Comparison of ENCODE assay signal across 8 cellular contexts in the genomic region with DNA sequence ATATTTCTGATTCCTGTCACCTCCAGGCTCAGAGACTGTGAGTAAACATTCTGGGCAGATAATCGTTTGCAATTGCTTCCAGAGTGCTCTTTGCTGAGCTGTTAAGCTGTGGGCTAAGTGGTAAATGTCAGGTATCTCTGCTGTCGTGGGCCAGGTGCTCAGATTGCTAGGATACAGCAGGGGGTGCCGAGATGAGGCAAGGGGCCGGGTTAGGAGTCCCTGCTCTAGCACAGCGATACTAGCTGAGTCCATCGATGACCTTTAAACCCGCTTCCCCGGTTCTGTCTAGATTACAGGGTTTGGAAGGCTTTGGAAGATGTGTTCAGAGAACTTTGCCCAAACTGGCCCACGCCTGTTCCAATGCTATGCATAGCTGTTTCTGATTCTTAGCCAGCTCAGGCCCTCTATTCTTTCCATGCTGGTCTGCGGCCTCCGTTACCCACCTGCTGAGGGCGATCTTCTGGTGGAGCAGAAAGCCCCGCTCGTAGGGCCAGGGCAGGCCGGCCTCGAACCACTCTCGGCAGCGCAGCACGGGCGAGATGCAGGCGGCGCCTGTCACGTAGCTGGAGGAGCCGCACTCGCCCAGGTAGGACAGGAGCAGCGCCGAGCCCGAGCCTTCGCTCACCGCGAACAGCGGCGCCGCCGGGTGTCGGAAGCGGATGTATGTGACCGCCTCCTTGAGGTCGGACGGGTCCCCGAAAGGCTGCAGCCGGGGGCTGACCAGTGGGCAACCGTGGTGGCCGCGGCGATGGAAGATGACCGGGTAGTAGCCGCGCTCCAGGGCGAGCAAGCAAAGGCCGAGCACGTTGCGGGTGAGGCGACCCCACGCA. TPM values are rescaled to one million over a fixed set of nuclear protein-coding genes. Genes with fewer than 3 reads are reported as not detected.
DNase-seq lines count a peak whose midpoint lies in the region; ATAC-seq and TF ChIP-seq lines count a peak whose summit lies in the region.

No MANE protein-coding gene starts in this region.

- DNase-seq in Calu3, result peak; percentile 59
- DNase-seq in activated naive CD4-positive, alpha-beta T cell treated with anti-CD3 and anti-CD28 coated beads, Interleukin-2, amount 50 U/mL, for 16 hours, result peak; percentile 55

- peaks cover 56% of the 10 kb centered on the region for H3K36me3 Mint-ChIP-seq in Calu3 (ENCODE audit: insufficient read depth, unreplicated experiment)

- intact Hi-C loops in Calu3 (cut with micrococcal nuclease; ENCODE audit: unreplicated experiment), result no loop called here

- H3K27ac Mint-ChIP-seq in Calu3 (ENCODE audit: unreplicated experiment), result peak overlapping the region; percentile 82

- H3K27ac ChIP-seq in OCI-LY3 (ENCODE audit: low read length) (peak overlapping the region; percentile 82), skeletal muscle tissue (ENCODE audit: low read depth, low read length) (no peak overlapping the region)

- no peaks in the 10 kb centered on the region for H3K9me3 ChIP-seq in OCI-LY3 (ENCODE audit: insufficient read depth, low read length)
- no peaks in the 10 kb centered on the region for H3K9me3 ChIP-seq in skeletal muscle tissue (ENCODE audit: control insufficient read depth in 3 of 3, low read length in 3 of 3)

- peak; percentile 26 for ATAC-seq in HG03432 (IDR thresholded peaks at IDR 0.05; ENCODE audit: unreplicated experiment)
- no peak for ATAC-seq in GM19467 (IDR thresholded peaks at IDR 0.05; ENCODE audit: unreplicated experiment)
- ATAC-seq in HG02852 (IDR thresholded peaks at IDR 0.05; ENCODE audit: unreplicated experiment), result no peak

- H3K4me1 ChIP-seq in OCI-LY3 (ENCODE audit: low read length), result peaks cover 16% of the 10 kb centered on the region
- peaks cover 24 to 47% (median 31%) of the 10 kb centered on the region in 3 donors for H3K4me1 ChIP-seq in skeletal muscle tissue (ENCODE audit: control insufficient read depth in 3 of 3, insufficient read depth in 3 of 3, low read length in 3 of 3)

- TSS peak; percentile 17 for BruUV-seq in Calu3 (replicated peaks; lab: Mats Ljungman, UMichigan)

- peak overlapping the region; percentile 85 for H3K4me3 Mint-ChIP-seq in Calu3 (ENCODE audit: low read depth, unreplicated experiment)

- no peaks in the 10 kb centered on the region for H3K27me3 Mint-ChIP-seq in Calu3 (ENCODE audit: unreplicated experiment)

- no peaks in the 10 kb centered on the region for H3K27me3 ChIP-seq in OCI-LY3 (ENCODE audit: low read depth, low read length)
- peaks cover 0 to 6% (median 0%) of the 10 kb centered on the region in 3 donors for H3K27me3 ChIP-seq in skeletal muscle tissue (ENCODE audit: control insufficient read depth in 3 of 3, insufficient read depth in 3 of 3, low read length in 3 of 3)

- peak overlapping the region; percentile 59; the same call in 1 of the 2 replicates for H2AFZ ChIP-seq in OCI-LY3 (ENCODE audit: low read depth, low read length)

- CTCF ChIA-PET in Calu3 (lab: Charles Lee), result interaction anchor here (0.7 to 2.4 kb wide), 6 partner anchors 9 to 196 kb away, joined by 3 to 12 read pairs (median 3); no protein-coding TSS in a partner anchor

- H3K9me3 Mint-ChIP-seq in Calu3 (ENCODE audit: low read depth, unreplicated experiment), result no peaks in the 10 kb centered on the region

- peak; percentile 43 for TF ChIP-seq CTCF in Calu3 (IDR thresholded peaks at IDR 0.05; ENCODE audit: unreplicated experiment)
- peak; percentile 46 for TF ChIP-seq CTCF in OCI-LY3 (IDR thresholded peaks at IDR 0.05; ENCODE audit: low read depth, low read length)

- peak overlapping the region; percentile 98 for H3K4me2 ChIP-seq in OCI-LY3 (ENCODE audit: low read length)

- peak overlapping the region; percentile 75 for H3K9ac ChIP-seq in OCI-LY3 (ENCODE audit: low read length)
- H3K9ac ChIP-seq in skeletal muscle tissue (ENCODE audit: low read depth in 1 of 3, low read length in 3 of 3), result peak overlapping the region; percentile 33 to 56 (median 54)

- no peaks in the 10 kb centered on the region for H4K20me1 ChIP-seq in OCI-LY3 (ENCODE audit: insufficient read depth, low read length)

- peak overlapping the region; percentile 80 for H3K4me3 ChIP-seq in OCI-LY3 (ENCODE audit: low read length)
- peak overlapping the region; percentile 39 for H3K4me3 ChIP-seq in iPS-11a (ENCODE audit: low read depth, low read length)
- peak overlapping the region; percentile 14 to 52 (median 48) for H3K4me3 ChIP-seq in skeletal muscle tissue (ENCODE audit: low read length in 3 of 3)

- H3K4me1 Mint-ChIP-seq in Calu3 (ENCODE audit: low read depth, unreplicated experiment), result no peaks in the 10 kb centered on the region

- H3K36me3 ChIP-seq in OCI-LY3 (replicated peaks; ENCODE audit: low read depth, low read length) (peaks cover 13% of the 10 kb centered on the region), skeletal muscle tissue (ENCODE audit: control insufficient read depth in 3 of 3, insufficient read depth in 3 of 3, low read length in 3 of 3) (peaks cover 0 to 8% (median under 1%) of the 10 kb centered on the region in 3 donors)

- peaks cover 26% of the 10 kb centered on the region for H3K79me2 ChIP-seq in OCI-LY3 (ENCODE audit: low read length)

RNA-seq across cellular contexts. Expression of a gene that starts 1.0 kb away (rescaled TPM):
- total RNA-seq in Calu3 (2022) (12.5 and 12.9 TPM in 2 replicates), skeletal muscle tissue (5.2 TPM)

RNA-seq across cellular contexts. Expression of a gene that starts 2.6 kb away (rescaled TPM):
- total RNA-seq in Calu3 (2022) (32.8 and 35.1 TPM in 2 replicates), skeletal muscle tissue (26.1 TPM)

RNA-seq across cellular contexts. Expression of a gene that starts 23.6 kb away (rescaled TPM):
- total RNA-seq in Calu3 (2022) (46.3 and 47.7 TPM in 2 replicates), skeletal muscle tissue (11.0 TPM)

RNA-seq across cellular contexts. Expression of a gene that starts 27.1 kb away (rescaled TPM):
- total RNA-seq in Calu3 (2022) (8.8 TPM in 2 replicates), skeletal muscle tissue (9.4 TPM)

RNA-seq across cellular contexts. Expression of a gene that starts 56.9 kb away (rescaled TPM):
- total RNA-seq in Calu3 (2022) (0.47 and 0.49 TPM in 2 replicates), skeletal muscle tissue (43.3 TPM)
